8 cellular contexts compared by ENCODE assay signal in genomic region chr9:34375901-34376595, GRCh38. TPM values are rescaled to one million over a fixed set of nuclear protein-coding genes. Genes with fewer than 3 reads are reported as not detected.
A peak's percentile ranks its signal among the peaks of the same experiment; 100 is the strongest.
DNase-seq lines count a peak whose midpoint lies in the region; ATAC-seq and TF ChIP-seq lines count a peak whose summit lies in the region.

No MANE protein-coding gene starts in this region.

- peak; percentile 59 for DNase-seq in GM10248 (ENCODE audit: extremely low spot score)
- peak; percentile 60 for DNase-seq in HT1080 (ENCODE audit: low read depth)
- peak in 4 of 5 donors; percentile 40 to 62 (median 46) for DNase-seq in T-helper 1 cell
- peak; percentile 58 for DNase-seq in mammary epithelial cell
- DNase-seq in islet precursor cell, result peak; percentile 82
- no peak for DNase-seq in smooth muscle cell (lab: John Stamatoyannopoulos, UW; ENCODE audit: unreplicated experiment)

- H3K27me3 ChIP-seq in mammary epithelial cell (ENCODE audit: insufficient read depth, low read length), result no peaks in the 10 kb centered on the region
- no peaks in the 10 kb centered on the region for H3K27me3 ChIP-seq in smooth muscle cell (ENCODE audit: low read depth)

- TF ChIP-seq CTCF in GM10248 (IDR thresholded peaks at IDR 0.05; ENCODE audit: control extremely low read depth, extremely low read depth, low read depth, missing control alignments) (no peak), mammary epithelial cell (conservative IDR thresholded peaks at IDR 0.05 in 1 of 2, IDR thresholded peaks at IDR 0.05 in 1 of 2; ENCODE audit: extremely low read depth in 1 of 2, insufficient read depth in 1 of 2, low read depth in 1 of 2, low read length in 2 of 2) (peak; percentile 20 to 59), smooth muscle cell (IDR thresholded peaks at IDR 0.05; ENCODE audit: borderline replicate concordance, insufficient read depth, poor library complexity, severe bottlenecking) (peak; percentile 16)

- H2AFZ ChIP-seq in mammary epithelial cell (ENCODE audit: low read depth, low read length) (peak overlapping the region; percentile 95), smooth muscle cell (ENCODE audit: low read depth) (peak overlapping the region; percentile 38)

- dilution Hi-C loops in mammary epithelial cell (cut with HindIII; ENCODE audit: low sequenced_read_pairs), result loop anchor here (5.0 kb wide), 1 partner anchor 39 kb away; no protein-coding TSS in a partner anchor

- ATAC-seq in HG02885 (IDR thresholded peaks at IDR 0.05; ENCODE audit: poor library complexity, unreplicated experiment) (no peak), HG03025 (IDR thresholded peaks at IDR 0.05; ENCODE audit: low FRiP score, unreplicated experiment) (no peak)

- H3K4me1 ChIP-seq in mammary epithelial cell (ENCODE audit: insufficient read depth, low read length) (peaks cover 39% of the 10 kb centered on the region), smooth muscle cell (ENCODE audit: low read depth) (no peaks in the 10 kb centered on the region)

- H3K9ac ChIP-seq in mammary epithelial cell (ENCODE audit: insufficient read depth, low read length) (peak overlapping the region; percentile 69), smooth muscle cell (ENCODE audit: low read depth) (no peak overlapping the region)

- H3K4me2 ChIP-seq in mammary epithelial cell (ENCODE audit: insufficient read depth, low read depth, low read length), result peak overlapping the region; percentile 89
- H3K4me2 ChIP-seq in smooth muscle cell, result peak overlapping the region; percentile 92

- intact Hi-C loops in mammary epithelial cell (cut with micrococcal nuclease), result loop anchor here (1.0 to 10.0 kb wide), 3 partner anchors 122 to 561 kb away; partner anchors contain the start of gene UBE2R2

- TSS peak; percentile 71 for BruUV-seq in mammary epithelial cell (replicated peaks; lab: Mats Ljungman, UMichigan)

- no peaks in the 10 kb centered on the region for H3K9me3 ChIP-seq in mammary epithelial cell (replicated peaks; ENCODE audit: insufficient read depth, low read length)
- H3K9me3 ChIP-seq in smooth muscle cell (replicated peaks; ENCODE audit: low read depth), result no peaks in the 10 kb centered on the region

- in situ Hi-C loops in mammary epithelial cell (cut with MboI; ENCODE audit: low sequenced_read_pairs in 2 of 2), result loop anchor here in 1 of 2 donors (10.0 kb wide), 2 partner anchors 121 to 301 kb away; no protein-coding TSS in a partner anchor

- peak overlapping the region; percentile 73 to 85 (median 84) for H3K4me3 ChIP-seq in mammary epithelial cell (replicated peaks in 1 of 3; ENCODE audit: insufficient read depth in 1 of 3, low read depth in 2 of 3, low read length in 3 of 3)
- peak overlapping the region; percentile 66 for H3K4me3 ChIP-seq in smooth muscle cell

- H3K36me3 ChIP-seq in mammary epithelial cell (ENCODE audit: insufficient read depth, low read length), result no peaks in the 10 kb centered on the region
- H3K36me3 ChIP-seq in smooth muscle cell (ENCODE audit: low read depth), result no peaks in the 10 kb centered on the region

- CTCF ChIA-PET in GM10248 (lab: Yijun Ruan, JAX), result interaction anchor here (1.0 to 9.0 kb wide), 10 partner anchors 9 to 303 kb away, joined by 3 to 162 read pairs (median 3); no protein-coding TSS in a partner anchor
- CTCF ChIA-PET in mammary epithelial cell (lab: Charles Lee; ENCODE audit: low non-redundant PET), result interaction anchor here (0.6 kb wide), 1 partner anchor 28 kb away, joined by 7 read pairs; no protein-coding TSS in a partner anchor

- H3K79me2 ChIP-seq in mammary epithelial cell (ENCODE audit: insufficient read depth, low read length), result peaks cover 40% of the 10 kb centered on the region
- no peaks in the 10 kb centered on the region for H3K79me2 ChIP-seq in smooth muscle cell (ENCODE audit: low read depth)

- no peaks in the 10 kb centered on the region for H3F3A ChIP-seq in smooth muscle cell (ENCODE audit: low read depth)

- H4K20me1 ChIP-seq in mammary epithelial cell (ENCODE audit: insufficient read depth, low read length) (no peaks in the 10 kb centered on the region), smooth muscle cell (ENCODE audit: low read depth) (no peaks in the 10 kb centered on the region)

- peak overlapping the region; percentile 42 for H3K27ac ChIP-seq in mammary epithelial cell (ENCODE audit: insufficient read depth, low read depth, low read length)
- H3K27ac ChIP-seq in smooth muscle cell (ENCODE audit: low read depth), result no peak overlapping the region

- POLR2A ChIA-PET in GM10248 (lab: Yijun Ruan, JAX), result interaction anchor here (2.0 kb wide), 1 partner anchor 41 kb away, joined by 9 read pairs; no protein-coding TSS in a partner anchor

- 8% methylated on average over 12 of the region's 22 CpGs for WGBS in mammary epithelial cell (ENCODE audit: low coverage, missing lambda C conversion rate)
- WGBS in smooth muscle cell (ENCODE audit: low lambda C conversion rate), result 6% methylated on average over 22 of the region's 22 CpGs

RNA-seq across cellular contexts. Expression of gene MYORG, which starts 0.7 kb away (rescaled TPM):
- total RNA-seq in HT1080 (2014; rRNA removed; shearing (Covaris generic)), result 3.1 and 3.5 TPM in 2 replicates
- 2.8 and 3.3 TPM in 2 replicates for polyA plus RNA-seq in HT1080 (2015; cell fraction: cytosol; rRNA removed)
- 4.3 and 4.4 TPM in 2 replicates for polyA plus RNA-seq in HT1080 (2015; cell fraction: nucleus; rRNA removed)
- total RNA-seq in mammary epithelial cell (10 to 100 TPM; 23.8 to 35.0 TPM), smooth muscle cell (5.2 and 5.6 TPM in 2 replicates)
- polyA plus RNA-seq in mammary epithelial cell (7.5 TPM), smooth muscle cell (4.2 and 6.3 TPM in 2 replicates)
- 26.8 TPM for polyA minus RNA-seq in mammary epithelial cell

RNA-seq across cellular contexts. Expression of gene NUDT2, which starts 46.7 kb away (rescaled TPM):
- 14.1 and 23.5 TPM in 2 replicates for total RNA-seq in HT1080 (2014; rRNA removed; shearing (Covaris generic))
- polyA plus RNA-seq in HT1080 (2015; cell fraction: cytosol; rRNA removed), result 27.3 and 27.6 TPM in 2 replicates
- 17.3 and 18.5 TPM in 2 replicates for polyA plus RNA-seq in HT1080 (2015; cell fraction: nucleus; rRNA removed)
- total RNA-seq in mammary epithelial cell, result 10 to 100 TPM; 17.8 to 22.9 TPM
- 60.3 TPM for polyA plus RNA-seq in mammary epithelial cell
- 15.3 TPM for polyA minus RNA-seq in mammary epithelial cell
- total RNA-seq in smooth muscle cell, result 28.1 and 32.4 TPM in 2 replicates
- 32.8 and 36.1 TPM in 2 replicates for polyA plus RNA-seq in smooth muscle cell

RNA-seq across cellular contexts. Expression of gene KIF24, which starts 47.0 kb away (rescaled TPM):
- 5.8 and 8.3 TPM in 2 replicates for total RNA-seq in HT1080 (2014; rRNA removed; shearing (Covaris generic))
- polyA plus RNA-seq in HT1080 (2015; cell fraction: cytosol; rRNA removed), result 1.8 and 2.0 TPM in 2 replicates
- polyA plus RNA-seq in HT1080 (2015; cell fraction: nucleus; rRNA removed), result 5.4 and 5.7 TPM in 2 replicates
- 1 to 10 TPM; 1.3 to 3.9 TPM for total RNA-seq in mammary epithelial cell
- 3.4 TPM for polyA plus RNA-seq in mammary epithelial cell
- polyA minus RNA-seq in mammary epithelial cell, result 11.4 TPM
- total RNA-seq in smooth muscle cell, result 1.2 and 1.4 TPM in 2 replicates
- polyA plus RNA-seq in smooth muscle cell, result 0.51 and 0.91 TPM in 2 replicates
